In the genomic region with DNA sequence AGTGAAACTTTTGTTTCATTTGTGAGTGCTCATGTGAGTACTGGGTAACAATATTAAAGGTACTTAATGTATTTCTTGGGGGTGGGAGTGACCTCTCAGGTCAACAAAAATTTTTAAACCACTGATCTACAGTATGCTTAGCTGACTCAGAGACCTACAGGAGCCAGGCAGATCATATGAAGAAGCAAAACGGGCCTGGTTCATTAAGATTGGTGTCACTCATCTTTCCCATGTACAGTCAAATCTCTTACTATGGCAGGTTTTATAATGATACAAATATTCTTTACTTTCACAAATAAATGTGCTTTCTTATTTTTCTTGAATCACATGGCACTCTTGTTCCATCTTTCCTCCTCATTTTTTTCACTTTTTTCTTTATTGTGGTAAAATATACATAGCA, we compare ENCODE assay signal across 9 cellular contexts. TPM values are rescaled to one million over a fixed set of nuclear protein-coding genes. Genes with fewer than 3 reads are reported as not detected.
A peak's percentile ranks its signal among the peaks of the same experiment; 100 is the strongest.
DNase-seq lines count a peak whose midpoint lies in the region; ATAC-seq, FAIRE-seq and TF ChIP-seq lines count a peak whose summit lies in the region.
"Had no signal": no experiment of that assay in that cellular context is flagged by ENCODE, and none has a peak within 500 bp of the region (broad histone marks: within the 10 kb centered on the region; RNA-seq: fewer than 3 reads in every experiment).

No MANE protein-coding gene starts in this region.

- H4K20me1 ChIP-seq in BLaER1, result no peaks in the 10 kb centered on the region

- no peak for DNase-seq in activated T-helper 2 cell treated with anti-CD3 and anti-CD28 coated beads, Interferon-gamma antibody, Interleukin-2, Interleukin-4, amounts not matched to agents 10 μg/mL and 5 μg/mL and 100 μg/mL, durations not matched to agents 14 hours and 24 hours and 36 hours (ENCODE audit: low spot score)
- DNase-seq in NCI-H2029 (lab: John Stamatoyannopoulos, UW) (no peak), DMS114 treated with DMSO at 0.1 percent for 48 hours (lab: John Stamatoyannopoulos, UW; ENCODE audit: unreplicated experiment) (no peak), DMS79 (lab: John Stamatoyannopoulos, UW) (no peak), D721Med (ENCODE audit: insufficient read length, low spot score) (no peak)

- no peaks in the 10 kb centered on the region for H3K9me3 Mint-ChIP-seq in activated T-helper 2 cell treated with anti-CD3 and anti-CD28 coated beads, Interferon-gamma antibody, Interleukin-2, Interleukin-4, amounts not matched to agents 10 μg/mL and 5 μg/mL and 100 μg/mL, durations not matched to agents 14 hours and 24 hours and 36 hours

- peak overlapping the region; percentile 56 for H3K4me2 ChIP-seq in BLaER1

- H3K27ac Mint-ChIP-seq in activated T-helper 2 cell treated with anti-CD3 and anti-CD28 coated beads, Interferon-gamma antibody, Interleukin-2, Interleukin-4, amounts not matched to agents 10 μg/mL and 5 μg/mL and 100 μg/mL, durations not matched to agents 14 hours and 24 hours and 36 hours, result peak overlapping the region; percentile 95

- H3K9ac ChIP-seq in BLaER1, result no peak overlapping the region

- no peak overlapping the region for H3K4me3 Mint-ChIP-seq in activated T-helper 2 cell treated with anti-CD3 and anti-CD28 coated beads, Interferon-gamma antibody, Interleukin-2, Interleukin-4, amounts not matched to agents 10 μg/mL and 5 μg/mL and 100 μg/mL, durations not matched to agents 14 hours and 24 hours and 36 hours (ENCODE audit: low read depth)

- no peaks in the 10 kb centered on the region for H3K36me3 ChIP-seq in BLaER1
- no peaks in the 10 kb centered on the region for H3K36me3 ChIP-seq in muscle layer of duodenum (ENCODE audit: control insufficient read depth in 1 of 2, insufficient read depth in 2 of 2, low read length in 2 of 2)

- no peaks in the 10 kb centered on the region for H3K27me3 Mint-ChIP-seq in activated T-helper 2 cell treated with anti-CD3 and anti-CD28 coated beads, Interferon-gamma antibody, Interleukin-2, Interleukin-4, amounts not matched to agents 10 μg/mL and 5 μg/mL and 100 μg/mL, durations not matched to agents 14 hours and 24 hours and 36 hours (ENCODE audit: low read depth)

- FAIRE-seq in D721Med (lab: Jason Lieb, UNC), result no peak
- FAIRE-seq: TTC549 had no signal

- ATAC-seq in HG02885 (IDR thresholded peaks at IDR 0.05; ENCODE audit: poor library complexity, unreplicated experiment), result peak; percentile 28

- no peak overlapping the region for H3K4me3 ChIP-seq in BLaER1
- no peak overlapping the region for H3K4me3 ChIP-seq in muscle layer of duodenum (ENCODE audit: low read depth in 1 of 2, low read length in 2 of 2)

- H3K4me1 Mint-ChIP-seq in activated T-helper 2 cell treated with anti-CD3 and anti-CD28 coated beads, Interferon-gamma antibody, Interleukin-2, Interleukin-4, amounts not matched to agents 10 μg/mL and 5 μg/mL and 100 μg/mL, durations not matched to agents 14 hours and 24 hours and 36 hours (ENCODE audit: low read depth), result peaks cover 56% of the 10 kb centered on the region

- H3K9me3 ChIP-seq in BLaER1, result no peaks in the 10 kb centered on the region
- no peaks in the 10 kb centered on the region for H3K9me3 ChIP-seq in muscle layer of duodenum (ENCODE audit: control insufficient read depth in 1 of 2, low read length in 2 of 2)

- peaks cover 6% of the 10 kb centered on the region for H3K36me3 Mint-ChIP-seq in activated T-helper 2 cell treated with anti-CD3 and anti-CD28 coated beads, Interferon-gamma antibody, Interleukin-2, Interleukin-4, amounts not matched to agents 10 μg/mL and 5 μg/mL and 100 μg/mL, durations not matched to agents 14 hours and 24 hours and 36 hours (ENCODE audit: low read depth)

- intact Hi-C loops in activated T-helper 2 cell treated with anti-CD3 and anti-CD28 coated beads, Interferon-gamma antibody, Interleukin-2, Interleukin-4, amounts not matched to agents 10 μg/mL and 5 μg/mL and 100 μg/mL, durations not matched to agents 14 hours and 24 hours and 36 hours (cut with micrococcal nuclease), result loop anchor here (1.0 to 2.0 kb wide), 3 partner anchors 8 to 15 kb away; no protein-coding TSS in a partner anchor

- H3K27ac ChIP-seq in BLaER1 (peak overlapping the region; percentile 58; the same call in 1 of the 2 replicates), muscle layer of duodenum (ENCODE audit: low read length) (peak overlapping the region; percentile 43)

- H3K4me1 ChIP-seq in BLaER1 (peaks cover 51% of the 10 kb centered on the region), muscle layer of duodenum (ENCODE audit: control insufficient read depth in 1 of 2, insufficient read depth in 2 of 2, low read length in 2 of 2) (peaks cover 0 to 15% of the 10 kb centered on the region in 2 donors)

- H3K27me3 ChIP-seq in BLaER1, result no peaks in the 10 kb centered on the region
- no peaks in the 10 kb centered on the region for H3K27me3 ChIP-seq in muscle layer of duodenum (ENCODE audit: low read depth, low read length)

- TF ChIP-seq CTCF in D721Med (IDR thresholded peaks at IDR 0.05; ENCODE audit: insufficient read depth, missing control alignments), result no peak

RNA-seq across cellular contexts. Expression of a gene that starts 7.7 kb away (rescaled TPM):
- total RNA-seq in activated T-helper 2 cell treated with anti-CD3 and anti-CD28 coated beads, Interferon-gamma antibody, Interleukin-2, Interleukin-4, amounts not matched to agents 10 μg/mL and 5 μg/mL and 100 μg/mL, durations not matched to agents 14 hours and 24 hours and 36 hours, result 2,676 and 2,847 TPM in 2 replicates

RNA-seq across cellular contexts. Expression of a gene that starts 16.9 kb away (rescaled TPM):
- total RNA-seq in activated T-helper 2 cell treated with anti-CD3 and anti-CD28 coated beads, Interferon-gamma antibody, Interleukin-2, Interleukin-4, amounts not matched to agents 10 μg/mL and 5 μg/mL and 100 μg/mL, durations not matched to agents 14 hours and 24 hours and 36 hours, result 67.9 and 71.2 TPM in 2 replicates
